10 cellular contexts compared by ENCODE assay signal in genomic region chr17:75392559-75392958, GRCh38. TPM values are rescaled to one million over a fixed set of nuclear protein-coding genes. Genes with fewer than 3 reads are reported as not detected.
DNase-seq lines count a peak whose midpoint lies in the region; ATAC-seq lines count a peak whose summit lies in the region.
"Had no signal": no experiment of that assay in that cellular context is flagged by ENCODE, and none has a peak within 500 bp of the region (broad histone marks: within the 10 kb centered on the region; RNA-seq: fewer than 3 reads in every experiment).

No MANE protein-coding gene starts in this region.

- peak overlapping the region; percentile 57 for H3K4me3 ChIP-seq in iPS-11a (ENCODE audit: low read depth, low read length)

- H3K4me3 Mint-ChIP-seq in activated CD4-positive, alpha-beta T cell treated with anti-CD3 and anti-CD28 coated beads, Interleukin-2, amount 10 ng/mL, durations not matched to agents 7 days and 5 days = peak overlapping the region; percentile 23
- H3K4me3 Mint-ChIP-seq in activated T-helper 2 cell treated with anti-CD3 and anti-CD28 coated beads, Interferon-gamma antibody, Interleukin-2, Interleukin-4, amounts not matched to agents 10 μg/mL and 5 μg/mL and 100 μg/mL, durations not matched to agents 14 hours and 24 hours and 36 hours (ENCODE audit: low read depth) = peak overlapping the region; percentile 38
- peak overlapping the region; percentile 91 for H3K4me3 Mint-ChIP-seq in stimulated activated effector memory CD8-positive, alpha-beta T cell treated with anti-CD3 and anti-CD28 coated beads, Interleukin-12 subunit alpha, Interleukin-12 subunit beta, amount 100 ng/mL, for 72 hours

- CTCF ChIA-PET in activated CD4-positive, alpha-beta T cell treated with anti-CD3 and anti-CD28 coated beads, Interleukin-2, amount 10 ng/mL, durations not matched to agents 7 days and 5 days (lab: Charles Lee) = interaction anchor here (0.7 to 3.2 kb wide), 2 partner anchors 13 to 20 kb away, joined by 3 to 13 read pairs; no protein-coding TSS in a partner anchor

- no peak for DNase-seq in activated CD4-positive, alpha-beta T cell treated with anti-CD3 and anti-CD28 coated beads, Interleukin-2, amount 10 ng/mL, durations not matched to agents 7 days and 5 days
- DNase-seq in activated CD4-positive, alpha-beta T cell treated with anti-CD3 and anti-CD28 coated beads for 1 hour = no peak
- DNase-seq in activated T-helper 2 cell treated with anti-CD3 and anti-CD28 coated beads, Interferon-gamma antibody, Interleukin-2, Interleukin-4, amounts not matched to agents 10 μg/mL and 5 μg/mL and 100 μg/mL, durations not matched to agents 14 hours and 24 hours and 36 hours (ENCODE audit: low spot score) = no peak
- no peak for DNase-seq in stimulated activated effector memory CD8-positive, alpha-beta T cell treated with anti-CD3 and anti-CD28 coated beads, Interleukin-12 subunit alpha, Interleukin-12 subunit beta, amount 100 ng/mL, for 72 hours (ENCODE audit: low spot score in 2 of 2)
- DNase-seq in KBM-7 (no peak), kidney tubule cell (ENCODE audit: low spot score) (no peak), midbrain (lab: John Stamatoyannopoulos, UW) (no peak)
- DNase-seq: aorta, left cardiac atrium had no signal

- in situ Hi-C loops in KBM-7 (cut with MboI; ENCODE audit: low pct_unique_long_range_greater_than_20kb, low sequenced_read_pairs) = no loop called here

- no peaks in the 10 kb centered on the region for H3K27me3 Mint-ChIP-seq in activated CD4-positive, alpha-beta T cell treated with anti-CD3 and anti-CD28 coated beads, Interleukin-2, amount 10 ng/mL, durations not matched to agents 7 days and 5 days
- H3K27me3 Mint-ChIP-seq in activated T-helper 2 cell treated with anti-CD3 and anti-CD28 coated beads, Interferon-gamma antibody, Interleukin-2, Interleukin-4, amounts not matched to agents 10 μg/mL and 5 μg/mL and 100 μg/mL, durations not matched to agents 14 hours and 24 hours and 36 hours (ENCODE audit: low read depth) = no peaks in the 10 kb centered on the region

- H3K27ac Mint-ChIP-seq in activated CD4-positive, alpha-beta T cell treated with anti-CD3 and anti-CD28 coated beads, Interleukin-2, amount 10 ng/mL, durations not matched to agents 7 days and 5 days = no peak overlapping the region
- H3K27ac Mint-ChIP-seq in activated T-helper 2 cell treated with anti-CD3 and anti-CD28 coated beads, Interferon-gamma antibody, Interleukin-2, Interleukin-4, amounts not matched to agents 10 μg/mL and 5 μg/mL and 100 μg/mL, durations not matched to agents 14 hours and 24 hours and 36 hours = no peak overlapping the region
- peak overlapping the region; percentile 89 for H3K27ac Mint-ChIP-seq in stimulated activated effector memory CD8-positive, alpha-beta T cell treated with anti-CD3 and anti-CD28 coated beads, Interleukin-12 subunit alpha, Interleukin-12 subunit beta, amount 100 ng/mL, for 72 hours

- H3K4me1 Mint-ChIP-seq in activated CD4-positive, alpha-beta T cell treated with anti-CD3 and anti-CD28 coated beads, Interleukin-2, amount 10 ng/mL, durations not matched to agents 7 days and 5 days = peaks cover 78% of the 10 kb centered on the region
- H3K4me1 Mint-ChIP-seq in activated T-helper 2 cell treated with anti-CD3 and anti-CD28 coated beads, Interferon-gamma antibody, Interleukin-2, Interleukin-4, amounts not matched to agents 10 μg/mL and 5 μg/mL and 100 μg/mL, durations not matched to agents 14 hours and 24 hours and 36 hours (ENCODE audit: low read depth) = peaks cover 70% of the 10 kb centered on the region
- H3K4me1 Mint-ChIP-seq in stimulated activated effector memory CD8-positive, alpha-beta T cell treated with anti-CD3 and anti-CD28 coated beads, Interleukin-12 subunit alpha, Interleukin-12 subunit beta, amount 100 ng/mL, for 72 hours = peaks cover 68% of the 10 kb centered on the region

- intact Hi-C loops in activated T-helper 2 cell treated with anti-CD3 and anti-CD28 coated beads, Interferon-gamma antibody, Interleukin-2, Interleukin-4, amounts not matched to agents 10 μg/mL and 5 μg/mL and 100 μg/mL, durations not matched to agents 14 hours and 24 hours and 36 hours (cut with micrococcal nuclease) = no loop called here

- no peak for ATAC-seq in stimulated activated effector memory CD8-positive, alpha-beta T cell treated with anti-CD3 and anti-CD28 coated beads, Interleukin-12 subunit alpha, Interleukin-12 subunit beta, amount 100 ng/mL, for 72 hours
- ATAC-seq: left cardiac atrium had no signal

- H3K36me3 Mint-ChIP-seq in activated CD4-positive, alpha-beta T cell treated with anti-CD3 and anti-CD28 coated beads, Interleukin-2, amount 10 ng/mL, durations not matched to agents 7 days and 5 days (ENCODE audit: low read depth) = peaks cover 35% of the 10 kb centered on the region
- peaks cover 49% of the 10 kb centered on the region for H3K36me3 Mint-ChIP-seq in activated T-helper 2 cell treated with anti-CD3 and anti-CD28 coated beads, Interferon-gamma antibody, Interleukin-2, Interleukin-4, amounts not matched to agents 10 μg/mL and 5 μg/mL and 100 μg/mL, durations not matched to agents 14 hours and 24 hours and 36 hours (ENCODE audit: low read depth)
- H3K36me3 Mint-ChIP-seq in stimulated activated effector memory CD8-positive, alpha-beta T cell treated with anti-CD3 and anti-CD28 coated beads, Interleukin-12 subunit alpha, Interleukin-12 subunit beta, amount 100 ng/mL, for 72 hours = peaks cover 84% of the 10 kb centered on the region

- H3K9me3 Mint-ChIP-seq in activated CD4-positive, alpha-beta T cell treated with anti-CD3 and anti-CD28 coated beads, Interleukin-2, amount 10 ng/mL, durations not matched to agents 7 days and 5 days = no peaks in the 10 kb centered on the region
- no peaks in the 10 kb centered on the region for H3K9me3 Mint-ChIP-seq in activated T-helper 2 cell treated with anti-CD3 and anti-CD28 coated beads, Interferon-gamma antibody, Interleukin-2, Interleukin-4, amounts not matched to agents 10 μg/mL and 5 μg/mL and 100 μg/mL, durations not matched to agents 14 hours and 24 hours and 36 hours
- no peaks in the 10 kb centered on the region for H3K9me3 Mint-ChIP-seq in stimulated activated effector memory CD8-positive, alpha-beta T cell treated with anti-CD3 and anti-CD28 coated beads, Interleukin-12 subunit alpha, Interleukin-12 subunit beta, amount 100 ng/mL, for 72 hours

- POLR2A ChIA-PET in activated CD4-positive, alpha-beta T cell treated with anti-CD3 and anti-CD28 coated beads, Interleukin-2, amount 10 ng/mL, durations not matched to agents 7 days and 5 days (lab: Charles Lee) = no interaction called here

RNA-seq across cellular contexts. Expression of gene GRB2, which starts 12.9 kb away (rescaled TPM):
- 100 to 1,000 TPM; 136 to 150 TPM for total RNA-seq in activated CD4-positive, alpha-beta T cell treated with anti-CD3 and anti-CD28 coated beads, Interleukin-2, amount 10 ng/mL, durations not matched to agents 7 days and 5 days
- total RNA-seq in activated T-helper 2 cell treated with anti-CD3 and anti-CD28 coated beads, Interferon-gamma antibody, Interleukin-2, Interleukin-4, amounts not matched to agents 10 μg/mL and 5 μg/mL and 100 μg/mL, durations not matched to agents 14 hours and 24 hours and 36 hours = 176 and 188 TPM in 2 replicates

Comparison
In these comparisons a context has a peak if more than half of its experiments do, and no peak if none do; other contexts are left out.
1. H3K4me3 Mint-ChIP-seq: peak in every context shown above with its lines; median percentile 91 in stimulated activated effector memory CD8-positive, alpha-beta T cell treated with anti-CD3 and anti-CD28 coated beads, Interleukin-12 subunit alpha, Interleukin-12 subunit beta, amount 100 ng/mL, for 72 hours; 38 in activated T-helper 2 cell treated with anti-CD3 and anti-CD28 coated beads, Interferon-gamma antibody, Interleukin-2, Interleukin-4, amounts not matched to agents 10 μg/mL and 5 μg/mL and 100 μg/mL, durations not matched to agents 14 hours and 24 hours and 36 hours; 23 in activated CD4-positive, alpha-beta T cell treated with anti-CD3 and anti-CD28 coated beads, Interleukin-2, amount 10 ng/mL, durations not matched to agents 7 days and 5 days.